Comparison of ENCODE assay signal across 8 cellular contexts in genomic region chr7:151251328-151251925, GRCh38. TPM values are rescaled to one million over a fixed set of nuclear protein-coding genes. Genes with fewer than 3 reads are reported as not detected.
DNase-seq lines count a peak whose midpoint lies in the region; ATAC-seq and TF ChIP-seq lines count a peak whose summit lies in the region.

No MANE protein-coding gene starts in this region.

- H3K9me3 ChIP-seq in Karpas-422 (ENCODE audit: low read length) (no peaks in the 10 kb centered on the region), adipocyte (ENCODE audit: control insufficient read depth, low read length) (no peaks in the 10 kb centered on the region)

- H3K9me2 ChIP-seq in Karpas-422 (replicated peaks; ENCODE audit: insufficient read depth, low read length): no peaks in the 10 kb centered on the region

- H3K79me2 ChIP-seq in Karpas-422 (ENCODE audit: low read length): no peaks in the 10 kb centered on the region

- DNase-seq in Karpas-422 (no peak), adipocyte (ENCODE audit: low read depth) (no peak), hepatic stellate cell (ENCODE audit: low spot score) (peak; percentile 87), retinal pigment epithelial cell (ENCODE audit: low read depth) (no peak), GM19238 (ENCODE audit: insufficient read length, low spot score) (no peak)

- H2AFZ ChIP-seq in Karpas-422 (ENCODE audit: low read length): no peak overlapping the region

- H3K27me3 ChIP-seq in Karpas-422 (ENCODE audit: low read length) (no peaks in the 10 kb centered on the region), adipocyte (replicated peaks; ENCODE audit: control insufficient read depth, insufficient read depth, low read length) (peaks cover 12% of the 10 kb centered on the region)

- TF ChIP-seq CTCF in C4-2B (conservative IDR thresholded peaks at IDR 0.05) (no peak), retinal pigment epithelial cell (conservative IDR thresholded peaks at IDR 0.05; ENCODE audit: low read depth, low read length) (no peak)

- H4K20me1 ChIP-seq in Karpas-422 (ENCODE audit: insufficient read depth, low read depth, low read length): no peaks in the 10 kb centered on the region; the same call in 1 of the 2 replicates

- H3K36me3 ChIP-seq in Karpas-422 (ENCODE audit: insufficient read depth, low read length) (no peaks in the 10 kb centered on the region), adipocyte (ENCODE audit: control insufficient read depth, insufficient read depth, low read length, severe bottlenecking) (no peaks in the 10 kb centered on the region)

- no peak for ATAC-seq in GM19328 (IDR thresholded peaks at IDR 0.05; ENCODE audit: unreplicated experiment)
- no peak for ATAC-seq in HG03460 (IDR thresholded peaks at IDR 0.05; ENCODE audit: unreplicated experiment)

- peak overlapping the region; percentile 45 for H3K4me2 ChIP-seq in Karpas-422 (ENCODE audit: low read depth, low read length, poor library complexity, severe bottlenecking)

- peak overlapping the region; percentile 57 for H3K27ac ChIP-seq in C4-2B
- no peak overlapping the region for H3K27ac ChIP-seq in Karpas-422 (ENCODE audit: low read length)

- H3K4me1 ChIP-seq in Karpas-422 (ENCODE audit: low read length) (peaks cover 15% of the 10 kb centered on the region), adipocyte (ENCODE audit: control insufficient read depth, insufficient read depth, low read length) (peaks cover 48% of the 10 kb centered on the region)

- H3K4me3 ChIP-seq in Karpas-422 (ENCODE audit: low read length) (peak overlapping the region; percentile 14; the same call in 1 of the 2 replicates), adipocyte (ENCODE audit: low read length) (peak overlapping the region; percentile 92), retinal pigment epithelial cell (ENCODE audit: low read length) (peak overlapping the region; percentile 34)

- H3K9ac ChIP-seq in Karpas-422 (ENCODE audit: low read length): peak overlapping the region; percentile 33; the same call in 1 of the 2 replicates
- peak overlapping the region; percentile 95 for H3K9ac ChIP-seq in adipocyte (ENCODE audit: low read length)

RNA-seq across cellular contexts. Expression of gene SMARCD3, which starts 2.9 kb away (rescaled TPM):
- total RNA-seq in Karpas-422 (2014; rRNA removed; shearing (Covaris generic); ENCODE audit: low replicate concordance): 3.2 and 8.7 TPM in 2 replicates

RNA-seq across cellular contexts. Expression of gene CHPF2, which starts 19.1 kb away (rescaled TPM):
- 24.7 and 33.2 TPM in 2 replicates for total RNA-seq in Karpas-422 (2014; rRNA removed; shearing (Covaris generic); ENCODE audit: low replicate concordance)

RNA-seq across cellular contexts. Expression of gene ABCF2, which starts 24.4 kb away (rescaled TPM):
- 31.2 and 48.6 TPM in 2 replicates for total RNA-seq in Karpas-422 (2014; rRNA removed; shearing (Covaris generic); ENCODE audit: low replicate concordance)

RNA-seq across cellular contexts. Expression of gene H2BK1, which starts 41.1 kb away (rescaled TPM):
- not detected in 2 replicates for total RNA-seq in Karpas-422 (2014; rRNA removed; shearing (Covaris generic); ENCODE audit: low replicate concordance)

Comparison
In these comparisons a context has a peak if more than half of its experiments do, and no peak if none do; other contexts are left out.
1. H3K4me3 ChIP-seq: peak in every context shown above with its lines; median percentile 92 in adipocyte; 34 in retinal pigment epithelial cell; 14 in Karpas-422.